ENCODE assay signal across 12 cellular contexts in the genomic region with DNA sequence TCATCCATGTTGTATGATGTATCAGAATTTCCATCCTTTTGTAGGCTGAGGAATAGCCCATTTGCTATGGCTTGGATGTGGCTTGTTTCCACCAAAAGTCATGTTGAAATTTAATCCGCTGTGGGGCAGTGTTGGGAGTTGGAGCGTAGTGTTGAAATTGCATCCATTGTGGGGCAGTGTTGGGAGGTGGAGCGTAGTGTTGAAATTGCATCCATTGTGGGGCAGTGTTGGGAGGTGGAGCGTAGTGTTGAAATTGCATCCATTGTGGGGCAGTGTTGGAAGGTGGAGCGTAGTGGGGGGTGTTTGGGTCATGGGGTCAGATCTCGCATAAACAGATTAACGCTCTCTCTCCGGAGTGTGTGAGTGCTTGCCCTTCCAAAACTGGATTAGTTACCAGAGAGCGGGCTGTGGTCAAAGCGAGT. TPM values are rescaled to one million over a fixed set of nuclear protein-coding genes. Genes with fewer than 3 reads are reported as not detected.
DNase-seq lines count a peak whose midpoint lies in the region; ATAC-seq, FAIRE-seq and TF ChIP-seq lines count a peak whose summit lies in the region.
"Not testable (repeated sequence)": the region's sequence is repeated elsewhere in the genome, so short reads cannot be mapped to it uniquely, and the experiment has no call there.
"Had no signal": no experiment of that assay in that cellular context is flagged by ENCODE, and none has a peak within 500 bp of the region (broad histone marks: within the 10 kb centered on the region; RNA-seq: fewer than 3 reads in every experiment).

No MANE protein-coding gene starts in this region.

- BruUV-seq in IMR-90 (replicated peaks; lab: Mats Ljungman, UMichigan); HepG2 (replicated peaks; lab: Mats Ljungman, UMichigan): not testable (repeated sequence)

- H3K27me3 ChIP-seq in IMR-90 (ENCODE audit: control insufficient read depth, insufficient read depth, low read length) (peaks cover 42% of the 10 kb centered on the region), foreskin keratinocyte (peaks cover 18% of the 10 kb centered on the region), HepG2 (ENCODE audit: control insufficient read depth in 1 of 2, insufficient read depth in 2 of 2, low read length in 2 of 2) (peaks cover 7 to 61% of the 10 kb centered on the region in 2 experiments)
- not testable (repeated sequence) for H3K27me3 ChIP-seq in pancreas, upper lobe of right lung

- H3K18ac ChIP-seq in IMR-90 (ENCODE audit: low read depth, low read length): not testable (repeated sequence)

- H3K23ac ChIP-seq in IMR-90 (ENCODE audit: low read depth, low read length): not testable (repeated sequence)

- TF ChIP-seq CTCF in AG09309 (IDR thresholded peaks at IDR 0.05; ENCODE audit: control insufficient read depth, insufficient read depth, low read depth, low read length, missing control alignments) (peak; percentile 33), IMR-90 (conservative IDR thresholded peaks at IDR 0.05; ENCODE audit: low read depth, low read length) (peak; percentile 25; the same call in 1 of the 2 replicates), choroid plexus epithelial cell (conservative IDR thresholded peaks at IDR 0.05; ENCODE audit: low read depth, low read length) (peak; percentile 15), foreskin keratinocyte (conservative IDR thresholded peaks at IDR 0.05) (peak; percentile 55), HepG2 (CRISPR knock-in tag; IDR thresholded peaks at IDR 0.05) (peak; percentile 53)
- TF ChIP-seq CTCF in pancreas (IDR thresholded peaks at IDR 0.05); upper lobe of right lung (IDR thresholded peaks at IDR 0.05): not testable (repeated sequence)

- H2AFZ ChIP-seq in IMR-90 (replicated peaks; ENCODE audit: low read length, poor library complexity); HepG2 (ENCODE audit: low read length): not testable (repeated sequence)

- not testable (repeated sequence) for H4K20me1 ChIP-seq in IMR-90 (ENCODE audit: insufficient read depth, low read length); HepG2 (ENCODE audit: insufficient read depth, low read length)

- not testable (repeated sequence) for H4K5ac ChIP-seq in IMR-90 (ENCODE audit: low read depth, low read length)

- not testable (repeated sequence) for H3K4me2 ChIP-seq in IMR-90 (ENCODE audit: low read depth, low read length); HepG2 (ENCODE audit: low read depth, low read length)

- in situ Hi-C loops in IMR-90 (cut with MboI; ENCODE audit: low sequenced_read_pairs); HepG2 (cut with HindIII; ENCODE audit: extremely low pct_ligation_motif_present, low pct_unique_long_range_greater_than_20kb): not testable (repeated sequence)

- not testable (repeated sequence) for H3K9ac ChIP-seq in IMR-90 (ENCODE audit: low read depth, low read length); HepG2 (ENCODE audit: insufficient read depth, low read depth, low read length)

- H3K56ac ChIP-seq in IMR-90 (ENCODE audit: extremely low read depth, insufficient read depth, low read length): not testable (repeated sequence)

- not testable (repeated sequence) for TF ChIP-seq EP300 in HepG2 (IDR thresholded peaks at IDR 0.05; ENCODE audit: low read depth in 2 of 2, low read length in 2 of 2); HepG2 (CRISPR knock-in tag; IDR thresholded peaks at IDR 0.05; ENCODE audit: borderline replicate concordance)

- FAIRE-seq in HepG2 (lab: Jason Lieb, UNC): peak; percentile 99
- not testable (repeated sequence) for FAIRE-seq in pancreas (lab: Jason Lieb, UNC)

- H4K8ac ChIP-seq in IMR-90 (ENCODE audit: low read depth in 2 of 2, low read length in 2 of 2): not testable (repeated sequence)

- H3K9me3 ChIP-seq in IMR-90 (ENCODE audit: control insufficient read depth, insufficient read depth, low read length); HepG2 (ENCODE audit: low read length); pancreas; upper lobe of right lung: not testable (repeated sequence)

- H2BK20ac ChIP-seq in IMR-90 (ENCODE audit: low read depth, low read length): not testable (repeated sequence)

- not testable (repeated sequence) for TF ChIP-seq POLR2A in IMR-90 (IDR thresholded peaks at IDR 0.05; ENCODE audit: low read depth, low read length); HepG2 (IDR thresholded peaks at IDR 0.05; ENCODE audit: insufficient read depth in 1 of 2, low read depth in 2 of 2, low read length in 2 of 2)

- not testable (repeated sequence) for H2AK5ac ChIP-seq in IMR-90 (ENCODE audit: low read depth, low read length)

- H2BK120ac ChIP-seq in IMR-90 (ENCODE audit: low read depth, low read length): not testable (repeated sequence)

- DNase-seq in AG09309 (ENCODE audit: low read depth); foreskin keratinocyte: not testable (repeated sequence)
- DNase-seq in IMR-90 (peak; percentile 15), SK-N-DZ (ENCODE audit: low spot score) (peak; percentile 66), choroid plexus epithelial cell (ENCODE audit: low read depth) (peak; percentile 20), HepG2 (ENCODE audit: low spot score) (peak; percentile 44), pancreas (peak in 3 of 6 donors; percentile 7 to 23 (median 12)), upper lobe of right lung (peak; percentile 17)

- not testable (repeated sequence) for TF ChIP-seq RAD21 in IMR-90 (IDR thresholded peaks at IDR 0.05; ENCODE audit: low read length); HepG2 (CRISPR knock-in tag; IDR thresholded peaks at IDR 0.05)

- dilution Hi-C loops in IMR-90 (cut with HindIII; ENCODE audit: low sequenced_read_pairs, unreplicated experiment): not testable (repeated sequence)

- CTCF ChIA-PET in IMR-90 (lab: Yijun Ruan, JAX); HepG2 (lab: Yijun Ruan, JAX; ENCODE audit: low intra/inter-chr PET ratio, low total read pairs): not testable (repeated sequence)

- 20% methylated on average over 6 of the region's 10 CpGs; no CpG with 5 or more reads in 1 of the 2 experiments for WGBS in IMR-90 (ENCODE audit: extremely low coverage in 2 of 2, insufficient read length in 1 of 2), 2 experiments
- WGBS in HepG2 (ENCODE audit: low lambda C conversion rate): 34% methylated on average over 9 of the region's 10 CpGs
- WGBS in pancreas, 2 donors: 22 to 28% methylated on average over 10 of the region's 10 CpGs

- not testable (repeated sequence) for H2BK5ac ChIP-seq in IMR-90 (ENCODE audit: low read depth, low read length, poor library complexity, severe bottlenecking)

- not testable (repeated sequence) for H2AK9ac ChIP-seq in IMR-90 (replicated peaks; ENCODE audit: low read depth, low read length, poor library complexity)

- H3K79me1 ChIP-seq in IMR-90 (ENCODE audit: low read depth in 1 of 2, low read length in 2 of 2): not testable (repeated sequence)

- not testable (repeated sequence) for H3K4me1 ChIP-seq in IMR-90 (ENCODE audit: control insufficient read depth, insufficient read depth, low read length); foreskin keratinocyte; HepG2 (ENCODE audit: insufficient read depth, low read length); pancreas; upper lobe of right lung

- POLR2A ChIA-PET in IMR-90 (lab: Charles Lee; ENCODE audit: unreplicated experiment); HepG2 (lab: Yijun Ruan, JAX): not testable (repeated sequence)

- H3K36me3 ChIP-seq in IMR-90 (ENCODE audit: control insufficient read depth, insufficient read depth, low read length); HepG2 (replicated peaks in 1 of 2; ENCODE audit: control insufficient read depth in 1 of 2, insufficient read depth in 2 of 2, low read length in 2 of 2); pancreas; upper lobe of right lung: not testable (repeated sequence)

- H3K4ac ChIP-seq in IMR-90 (ENCODE audit: low read depth, low read length): not testable (repeated sequence)

- not testable (repeated sequence) for H3K14ac ChIP-seq in IMR-90 (replicated peaks; ENCODE audit: low read depth, low read length)

- H3K9me1 ChIP-seq in IMR-90 (ENCODE audit: insufficient read depth, low read length): not testable (repeated sequence)

- not testable (repeated sequence) for H3K79me2 ChIP-seq in HepG2 (ENCODE audit: insufficient read depth, low read length)

- not testable (repeated sequence) for H3K4me3 ChIP-seq in AG09309 (ENCODE audit: control insufficient read depth, low read depth, low read length); IMR-90 (ENCODE audit: insufficient read depth, low read depth, low read length); choroid plexus epithelial cell (ENCODE audit: low read depth, low read length); HepG2 (replicated peaks in 1 of 3; ENCODE audit: insufficient read depth in 1 of 3, low read depth in 2 of 3, low read length in 3 of 3); pancreas; upper lobe of right lung

- H3K27ac ChIP-seq in IMR-90 (ENCODE audit: insufficient read depth, low read length); foreskin keratinocyte; HepG2 (ENCODE audit: extremely low read length, insufficient read depth, low read length); pancreas; upper lobe of right lung: not testable (repeated sequence)

- H4K91ac ChIP-seq in IMR-90 (ENCODE audit: insufficient read depth, low read depth, low read length): not testable (repeated sequence)

- H2BK15ac ChIP-seq in IMR-90 (ENCODE audit: low read depth, low read length): not testable (repeated sequence)

- ATAC-seq in IMR-90 (ENCODE audit: low read depth) (peak; percentile 32; the same call in 1 of the 2 replicates), foreskin keratinocyte (peak; percentile 27), HepG2 (peak; percentile 73), pancreas (peak in 3 of 4 donors; percentile 22 to 55 (median 32))
- ATAC-seq in upper lobe of right lung: not testable (repeated sequence)

- intact Hi-C loops in IMR-90 (cut with micrococcal nuclease); HepG2 (cut with micrococcal nuclease; ENCODE audit: unreplicated experiment); pancreas (cut with DNase I); upper lobe of right lung (cut with DNase I): not testable (repeated sequence)

RNA-seq across cellular contexts. Expression of a gene that starts 53.9 kb away (rescaled TPM):
- not detected in 2 replicates for total RNA-seq in IMR-90 (2012; rRNA removed)
- 0.34 TPM in 1 of 2 replicates, not detected in the other for polyA plus RNA-seq in IMR-90 (2012; rRNA removed)
- 0.26 TPM in 1 of 2 replicates, not detected in the other for polyA plus RNA-seq in IMR-90 (2012; cell fraction: cytosol; rRNA removed)
- not detected in 2 replicates for polyA plus RNA-seq in IMR-90 (2012; cell fraction: nucleus; rRNA removed; ENCODE audit: low replicate concordance)
- polyA plus RNA-seq in SK-N-DZ (2014; cell fraction: cytosol; rRNA removed): 0.71 TPM in 1 of 2 replicates, not detected in the other
- not detected in 2 replicates for polyA plus RNA-seq in SK-N-DZ (2014; cell fraction: nucleus; rRNA removed)
- not detected in 2 replicates for total RNA-seq in foreskin keratinocyte
- not detected in 2 replicates for polyA plus RNA-seq in foreskin keratinocyte
- total RNA-seq in HepG2 (2016; rRNA removed; fragmentation: Illumina TruSeq; extraction: Trizol): not detected in 2 replicates
- total RNA-seq in HepG2 (2016; cell fraction: cytosol; rRNA removed; fragmentation: Illumina TruSeq; extraction: Trizol; ENCODE audit: low read depth): not detected in 2 replicates
- not detected in 2 replicates for total RNA-seq in HepG2 (2016; cell fraction: insoluble cytoplasmic fraction; rRNA removed; fragmentation: Illumina TruSeq; extraction: Trizol)
- total RNA-seq in HepG2 (2016; cell fraction: membrane; rRNA removed; fragmentation: Illumina TruSeq; extraction: Trizol): not detected in 2 replicates
- total RNA-seq in HepG2 (2016; cell fraction: nucleus; rRNA removed; fragmentation: Illumina TruSeq; extraction: Trizol): not detected in 2 replicates
- polyA plus RNA-seq in HepG2 (2011; rRNA removed): not detected in 2 replicates
- polyA plus RNA-seq in HepG2 (2011; cell fraction: cytosol; rRNA removed): not detected in 2 replicates
- not detected in 2 replicates for polyA plus RNA-seq in HepG2 (2011; cell fraction: nucleus; rRNA removed)
- not detected in 2 replicates for polyA plus RNA-seq in HepG2 (2012)
- polyA plus RNA-seq in HepG2 (2016; cell fraction: cytosol; fragmentation: Illumina TruSeq; extraction: Trizol; ENCODE audit: low read depth): not detected in 2 replicates
- polyA plus RNA-seq in HepG2 (2016; cell fraction: insoluble cytoplasmic fraction; fragmentation: Illumina TruSeq; extraction: Trizol; ENCODE audit: low read depth): not detected in 2 replicates
- polyA plus RNA-seq in HepG2 (2016; cell fraction: membrane; fragmentation: Illumina TruSeq; extraction: Trizol; ENCODE audit: low read depth): not detected in 2 replicates
- polyA plus RNA-seq in HepG2 (2016; cell fraction: nucleus; fragmentation: Illumina TruSeq; extraction: Trizol; ENCODE audit: insufficient read depth, low read depth): not detected in 2 replicates
- polyA minus RNA-seq in HepG2 (2011; rRNA and poly(A)+ RNA removed; ENCODE audit: low replicate concordance): not detected in 2 replicates
- not detected in 2 replicates for polyA minus RNA-seq in HepG2 (2011; cell fraction: cytosol; rRNA and poly(A)+ RNA removed)
- polyA minus RNA-seq in HepG2 (2011; cell fraction: nucleus; rRNA and poly(A)+ RNA removed): not detected in 2 replicates
- not detected for total RNA-seq in pancreas
- polyA plus RNA-seq in pancreas: not detected
- not detected for total RNA-seq in upper lobe of right lung
- total RNA-seq: activated CD4-positive, alpha-beta memory T cell treated with anti-CD3 and anti-CD28 coated beads for 36 hours; fibroblast of lung; M059J; subcutaneous adipose tissue had no signal
- polyA plus RNA-seq: fibroblast of lung had no signal

RNA-seq across cellular contexts. Expression of a gene that starts 58.2 kb away (rescaled TPM):
- total RNA-seq in IMR-90 (2012; rRNA removed) (66.4 and 85.9 TPM in 2 replicates), foreskin keratinocyte (150 and 161 TPM in 2 replicates), HepG2 (2016; rRNA removed; fragmentation: Illumina TruSeq; extraction: Trizol) (180 and 208 TPM in 2 replicates), pancreas (10 to 100 TPM; 52.8 to 64.3 (median 56.1) TPM), upper lobe of right lung (98.1 TPM)
- polyA plus RNA-seq in IMR-90 (2012; rRNA removed) (309 and 459 TPM in 2 replicates), foreskin keratinocyte (316 and 358 TPM in 2 replicates), HepG2 (2011; rRNA removed) (201 and 247 TPM in 2 replicates), pancreas (100 to 1,000 TPM; 199 to 210 TPM)
- 363 and 824 TPM in 2 replicates for polyA plus RNA-seq in IMR-90 (2012; cell fraction: cytosol; rRNA removed)
- polyA plus RNA-seq in IMR-90 (2012; cell fraction: nucleus; rRNA removed; ENCODE audit: low replicate concordance): 53.3 and 144 TPM in 2 replicates
- polyA plus RNA-seq in SK-N-DZ (2014; cell fraction: cytosol; rRNA removed): 227 and 446 TPM in 2 replicates
- polyA plus RNA-seq in SK-N-DZ (2014; cell fraction: nucleus; rRNA removed): 86.2 and 125 TPM in 2 replicates
- 188 and 216 TPM in 2 replicates for total RNA-seq in HepG2 (2016; cell fraction: cytosol; rRNA removed; fragmentation: Illumina TruSeq; extraction: Trizol; ENCODE audit: low read depth)
- total RNA-seq in HepG2 (2016; cell fraction: insoluble cytoplasmic fraction; rRNA removed; fragmentation: Illumina TruSeq; extraction: Trizol): 189 and 214 TPM in 2 replicates
- total RNA-seq in HepG2 (2016; cell fraction: membrane; rRNA removed; fragmentation: Illumina TruSeq; extraction: Trizol): 299 and 318 TPM in 2 replicates
- total RNA-seq in HepG2 (2016; cell fraction: nucleus; rRNA removed; fragmentation: Illumina TruSeq; extraction: Trizol): 64.4 and 66.4 TPM in 2 replicates
- 164 and 244 TPM in 2 replicates for polyA plus RNA-seq in HepG2 (2011; cell fraction: cytosol; rRNA removed)
- polyA plus RNA-seq in HepG2 (2011; cell fraction: nucleus; rRNA removed): 49.8 and 53.2 TPM in 2 replicates
- 152 and 161 TPM in 2 replicates for polyA plus RNA-seq in HepG2 (2012)
- polyA plus RNA-seq in HepG2 (2016; cell fraction: cytosol; fragmentation: Illumina TruSeq; extraction: Trizol; ENCODE audit: low read depth): 255 and 315 TPM in 2 replicates
- polyA plus RNA-seq in HepG2 (2016; cell fraction: insoluble cytoplasmic fraction; fragmentation: Illumina TruSeq; extraction: Trizol; ENCODE audit: low read depth): 244 and 258 TPM in 2 replicates
- 282 and 350 TPM in 2 replicates for polyA plus RNA-seq in HepG2 (2016; cell fraction: membrane; fragmentation: Illumina TruSeq; extraction: Trizol; ENCODE audit: low read depth)
- 132 TPM in 2 replicates for polyA plus RNA-seq in HepG2 (2016; cell fraction: nucleus; fragmentation: Illumina TruSeq; extraction: Trizol; ENCODE audit: insufficient read depth, low read depth)
- polyA minus RNA-seq in HepG2 (2011; rRNA and poly(A)+ RNA removed; ENCODE audit: low replicate concordance): 8.8 and 17.6 TPM in 2 replicates
- 12.1 and 20.3 TPM in 2 replicates for polyA minus RNA-seq in HepG2 (2011; cell fraction: cytosol; rRNA and poly(A)+ RNA removed)
- polyA minus RNA-seq in HepG2 (2011; cell fraction: nucleus; rRNA and poly(A)+ RNA removed): 16.9 and 20.1 TPM in 2 replicates
